13 cellular contexts compared by ENCODE assay signal in the genomic region with DNA sequence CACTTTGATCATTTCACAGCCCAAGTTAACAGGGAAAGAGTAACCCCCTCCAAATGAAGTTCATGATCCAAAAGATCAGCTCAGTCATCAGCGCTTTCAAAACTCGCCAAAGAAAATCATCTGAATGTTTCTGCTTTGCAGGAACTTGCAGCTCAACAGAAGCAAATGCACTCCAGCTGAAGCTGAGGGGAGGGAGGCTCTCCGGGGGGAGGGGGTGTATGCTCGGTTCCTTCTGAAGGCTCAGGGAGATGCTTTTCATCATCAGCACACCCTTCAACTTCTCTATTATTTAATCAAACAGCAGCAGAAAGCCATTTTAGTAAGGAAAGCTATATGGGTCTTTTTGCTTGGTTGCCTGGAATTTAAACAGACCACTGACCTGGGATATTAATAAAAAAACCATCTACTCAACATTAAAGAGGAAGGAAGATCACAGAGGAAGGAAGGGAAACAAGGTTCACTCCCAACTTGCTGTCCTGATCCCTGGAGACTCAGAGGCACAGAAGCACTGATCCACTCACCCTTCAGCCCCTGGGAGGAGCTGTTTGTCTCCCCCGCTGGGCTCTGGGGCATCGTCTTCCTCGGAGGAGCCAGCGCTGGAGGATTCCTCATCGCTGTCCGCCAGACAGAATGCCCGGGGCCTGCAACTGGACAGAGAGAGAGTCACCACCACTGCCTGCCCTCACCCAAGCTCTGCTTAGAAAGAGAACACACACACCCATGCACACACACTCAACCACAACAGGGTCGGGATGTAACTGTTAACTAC. TPM values are rescaled to one million over a fixed set of nuclear protein-coding genes. Genes with fewer than 3 reads are reported as not detected.
DNase-seq lines count a peak whose midpoint lies in the region; ATAC-seq, FAIRE-seq and TF ChIP-seq lines count a peak whose summit lies in the region.
"Had no signal": no experiment of that assay in that cellular context is flagged by ENCODE, and none has a peak within 500 bp of the region (broad histone marks: within the 10 kb centered on the region; RNA-seq: fewer than 3 reads in every experiment).

No MANE protein-coding gene starts in this region.

- ATAC-seq in activated naive CD4-positive, alpha-beta T cell treated with anti-CD3 and anti-CD28 coated beads, Interleukin-2, amount 50 U/mL, for 72 hours: no peak
- peak in 1 of 2 donors; percentile 27 for ATAC-seq in upper lobe of left lung (ENCODE audit: low FRiP score in 2 of 2)

- WGBS in upper lobe of left lung, 2 donors: 46 to 60% methylated on average over 6 to 12 of the region's 12 CpGs

- H3K27me3 Mint-ChIP-seq in activated naive CD4-positive, alpha-beta T cell treated with anti-CD3 and anti-CD28 coated beads, Interleukin-2, amount 50 U/mL, for 24 hours: no peaks in the 10 kb centered on the region
- H3K27me3 Mint-ChIP-seq: activated B cell treated with CpG ODN at 0.5 μM for 24 hours; activated T-cell treated with anti-CD3 and anti-CD28 coated beads, Interleukin-2, amount 50 U/mL, for 24 hours; brain had no signal

- H3K9me3 Mint-ChIP-seq in activated naive CD4-positive, alpha-beta T cell treated with anti-CD3 and anti-CD28 coated beads, Interleukin-2, amount 50 U/mL, for 24 hours: no peaks in the 10 kb centered on the region
- no peaks in the 10 kb centered on the region for H3K9me3 Mint-ChIP-seq in activated naive CD4-positive, alpha-beta T cell treated with anti-CD3 and anti-CD28 coated beads, Interleukin-2, amount 50 U/mL, for 72 hours
- H3K9me3 Mint-ChIP-seq: activated B cell treated with CpG ODN at 0.5 μM for 24 hours; activated T-cell treated with anti-CD3 and anti-CD28 coated beads, Interleukin-2, amount 50 U/mL, for 24 hours; brain had no signal

- TF ChIP-seq CTCF in choroid plexus epithelial cell (conservative IDR thresholded peaks at IDR 0.05; ENCODE audit: low read depth, low read length): peak; percentile 20
- no peak for TF ChIP-seq CTCF in upper lobe of left lung (IDR thresholded peaks at IDR 0.05)

- TF ChIP-seq POLR2A in upper lobe of left lung (IDR thresholded peaks at IDR 0.05) (no peak), GM12892 (IDR thresholded peaks at IDR 0.05; ENCODE audit: low read depth, low read length) (no peak)

- no peaks in the 10 kb centered on the region for H3K36me3 Mint-ChIP-seq in activated naive CD4-positive, alpha-beta T cell treated with anti-CD3 and anti-CD28 coated beads, Interleukin-2, amount 50 U/mL, for 24 hours
- H3K36me3 Mint-ChIP-seq in activated naive CD4-positive, alpha-beta T cell treated with anti-CD3 and anti-CD28 coated beads, Interleukin-2, amount 50 U/mL, for 72 hours: peaks cover 0 to 6% of the 10 kb centered on the region in 2 donors

- FAIRE-seq in GM12892 (lab: Jason Lieb, UNC): no peak

- TF ChIP-seq EP300 in upper lobe of left lung (IDR thresholded peaks at IDR 0.05): no peak

- H3K4me3 Mint-ChIP-seq in activated naive CD4-positive, alpha-beta T cell treated with anti-CD3 and anti-CD28 coated beads, Interleukin-2, amount 50 U/mL, for 24 hours: no peak overlapping the region
- H3K4me3 Mint-ChIP-seq: activated B cell treated with CpG ODN at 0.5 μM for 24 hours; activated T-cell treated with anti-CD3 and anti-CD28 coated beads, Interleukin-2, amount 50 U/mL, for 24 hours had no signal

- peak overlapping the region; percentile 46 for H3K27ac Mint-ChIP-seq in activated naive CD4-positive, alpha-beta T cell treated with anti-CD3 and anti-CD28 coated beads, Interleukin-2, amount 50 U/mL, for 24 hours
- peak overlapping the region in 1 of 2 donors; percentile 41 for H3K27ac Mint-ChIP-seq in activated naive CD4-positive, alpha-beta T cell treated with anti-CD3 and anti-CD28 coated beads, Interleukin-2, amount 50 U/mL, for 72 hours
- H3K27ac Mint-ChIP-seq: activated B cell treated with CpG ODN at 0.5 μM for 24 hours; activated T-cell treated with anti-CD3 and anti-CD28 coated beads, Interleukin-2, amount 50 U/mL, for 24 hours had no signal

- H3K36me3 ChIP-seq in upper lobe of left lung: peaks cover 0 to 24% (median 3%) of the 10 kb centered on the region in 4 donors

- H3K27me3 ChIP-seq in upper lobe of left lung: no peaks in the 10 kb centered on the region

- no peaks in the 10 kb centered on the region for H3K9me3 ChIP-seq in upper lobe of left lung

- peaks cover 60 to 77% (median 68%) of the 10 kb centered on the region in 4 donors for H3K4me1 ChIP-seq in upper lobe of left lung

- no peaks in the 10 kb centered on the region for H3K4me1 Mint-ChIP-seq in activated naive CD4-positive, alpha-beta T cell treated with anti-CD3 and anti-CD28 coated beads, Interleukin-2, amount 50 U/mL, for 24 hours
- H3K4me1 Mint-ChIP-seq: activated B cell treated with CpG ODN at 0.5 μM for 24 hours had no signal

- no peak for DNase-seq in activated naive CD4-positive, alpha-beta T cell treated with anti-CD3 and anti-CD28 coated beads, Interleukin-2, amount 50 U/mL, for 72 hours (ENCODE audit: low spot score in 2 of 2)
- DNase-seq in choroid plexus epithelial cell (ENCODE audit: low read depth) (peak; percentile 13), midbrain (lab: John Stamatoyannopoulos, UW) (peak; percentile 41), upper lobe of left lung (no peak), GM12892 (ENCODE audit: insufficient read length) (no peak), activated gamma-delta T cell (lab: John Stamatoyannopoulos, UW) (no peak)
- DNase-seq in stimulated activated naive CD4-positive, alpha-beta T cell (lab: John Stamatoyannopoulos, UW): no peak
- DNase-seq: ACHN, activated B cell treated with CpG ODN at 0.5 μM for 24 hours had no signal

- peak overlapping the region; percentile 30 to 88 (median 85) for H3K27ac ChIP-seq in upper lobe of left lung
- H3K27ac ChIP-seq: epithelial cell of prostate had no signal

- H3K4me3 ChIP-seq in choroid plexus epithelial cell (ENCODE audit: low read depth, low read length): no peak overlapping the region
- no peak overlapping the region for H3K4me3 ChIP-seq in upper lobe of left lung

RNA-seq across cellular contexts. Expression of gene ERN1, which starts 24.6 kb away (rescaled TPM):
- total RNA-seq in activated naive CD4-positive, alpha-beta T cell treated with anti-CD3 and anti-CD28 coated beads, Interleukin-2, amount 50 U/mL, for 72 hours: 10 to 100 TPM; 23.7 to 24.1 TPM
- 10 to 100 TPM; 32.8 to 65.0 (median 41.9) TPM for total RNA-seq in upper lobe of left lung
- 7.7 TPM for polyA plus RNA-seq in GM12892 (2012; ENCODE audit: missing spikeins)

Comparison
In these comparisons a context has a peak if more than half of its experiments do, and no peak if none do; other contexts are left out.
1. DNase-seq: peak in choroid plexus epithelial cell (single experiment) and midbrain (single experiment); none in activated naive CD4-positive, alpha-beta T cell treated with anti-CD3 and anti-CD28 coated beads, Interleukin-2, amount 50 U/mL, for 72 hours (0 of 2), upper lobe of left lung (0 of 2), GM12892 (single experiment), stimulated activated naive CD4-positive, alpha-beta T cell (0 of 6) and activated gamma-delta T cell (single experiment).